14 cellular contexts compared by ENCODE assay signal in genomic region chr3:187084580-187084979, GRCh38.
"Had no signal": no experiment of that assay in that cellular context is flagged by ENCODE, and none has a peak within 500 bp of the region (broad histone marks: within the 10 kb centered on the region; RNA-seq: fewer than 3 reads in every experiment).

No MANE protein-coding gene starts in this region.

- H3K4me1 ChIP-seq: foreskin keratinocyte had no signal

- H3K9me3 Mint-ChIP-seq: type B pancreatic cell had no signal

- H3K4me3 ChIP-seq: ovary, skin epidermis had no signal

- H3K27me3 ChIP-seq: foreskin keratinocyte, ovary had no signal

- H3K36me3 ChIP-seq: ovary had no signal

- H3K27ac ChIP-seq: foreskin keratinocyte, ovary had no signal

- H3K27ac Mint-ChIP-seq: type B pancreatic cell had no signal

- DNase-seq: activated CD4-positive, alpha-beta T cell treated with anti-CD3 and anti-CD28 coated beads, Interleukin-2, amount 50 U/mL, for 48 hours; activated effector memory CD4-positive, alpha-beta T cell treated with Interleukin-2 at 50 U/mL for 16 hours; caudate nucleus; cortex of kidney; effector CD4-positive, alpha-beta T cell; foreskin keratinocyte; glutamatergic neuron; left ventricle myocardium superior; ovary; stimulated activated CD4-positive, alpha-beta T cell treated with anti-CD3 and anti-CD28 coated beads, Interleukin-4, amount 100 ng/mL, for 4 hours; stimulated activated naive CD8-positive, alpha-beta T cell treated with anti-CD3 and anti-CD28 coated beads, Interleukin-15, Interleukin-2, amounts not matched to agents 100 U/mL and 50 U/mL, for 24 hours had no signal

- H3K4me3 Mint-ChIP-seq: type B pancreatic cell had no signal

- ATAC-seq: activated naive CD4-positive, alpha-beta T cell treated with anti-CD3 and anti-CD28 coated beads, Interleukin-2, amount 50 U/mL, for 72 hours; foreskin keratinocyte; left ventricle myocardium superior; stimulated activated naive CD8-positive, alpha-beta T cell treated with anti-CD3 and anti-CD28 coated beads, Interleukin-15, Interleukin-2, amounts not matched to agents 100 U/mL and 50 U/mL, for 24 hours had no signal

- H3K36me3 Mint-ChIP-seq: type B pancreatic cell had no signal

- H3K9me3 ChIP-seq: ovary had no signal

- H3K27me3 Mint-ChIP-seq: type B pancreatic cell had no signal
